Comparison of ENCODE assay signal across 18 cellular contexts in the genomic region with DNA sequence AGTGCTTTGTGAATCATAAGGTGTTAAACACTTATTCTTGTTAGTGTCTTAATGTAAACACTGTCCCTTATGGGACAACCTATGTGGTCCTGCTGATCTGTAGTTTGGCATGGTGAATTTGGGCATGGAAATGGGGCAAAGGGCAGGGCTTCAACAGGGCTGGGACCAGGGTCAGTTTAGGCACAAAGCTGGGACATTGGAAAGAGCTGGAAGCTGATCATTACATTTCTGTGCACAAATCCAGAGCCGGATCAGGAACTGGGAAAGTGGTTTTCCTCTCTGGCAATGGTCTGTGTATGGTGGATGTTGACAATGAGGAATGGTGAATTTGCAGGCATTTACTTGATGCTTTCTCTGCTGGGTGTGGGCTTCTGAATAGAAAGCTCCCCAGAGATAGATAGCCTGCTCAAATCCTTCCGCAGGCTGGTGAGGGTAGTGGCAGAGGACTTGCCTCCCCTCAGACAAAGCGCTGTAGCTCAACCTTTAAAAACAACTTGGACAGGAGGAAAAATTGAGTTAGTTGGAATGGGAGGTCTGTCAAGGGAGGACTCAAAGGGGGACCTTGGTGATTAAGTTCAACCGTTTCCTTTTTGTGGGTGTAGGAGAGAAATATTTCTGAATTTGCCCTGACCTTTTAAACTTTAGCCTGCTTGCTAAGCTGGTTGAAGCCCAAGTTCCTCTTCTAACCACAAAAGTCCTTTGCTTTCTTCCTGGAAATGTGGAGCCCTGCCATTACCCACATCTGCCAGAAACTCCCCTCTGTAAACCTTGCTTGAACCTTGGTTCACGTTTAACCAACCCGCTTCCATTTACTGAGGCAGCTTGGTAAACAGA. TPM values are rescaled to one million over a fixed set of nuclear protein-coding genes. Genes with fewer than 3 reads are reported as not detected.
DNase-seq lines count a peak whose midpoint lies in the region; ATAC-seq, FAIRE-seq and TF ChIP-seq lines count a peak whose summit lies in the region.
"Had no signal": no experiment of that assay in that cellular context is flagged by ENCODE, and none has a peak within 500 bp of the region (broad histone marks: within the 10 kb centered on the region; RNA-seq: fewer than 3 reads in every experiment).

No MANE protein-coding gene starts in this region.

- H3K36me3 ChIP-seq in heart left ventricle (no peaks in the 10 kb centered on the region), right atrium auricular region (no peaks in the 10 kb centered on the region), upper lobe of left lung (no peaks in the 10 kb centered on the region)
- H3K36me3 ChIP-seq: ascending aorta had no signal

- H3K4me3 ChIP-seq in heart left ventricle (no peak overlapping the region), right atrium auricular region (no peak overlapping the region), fibroblast of mammary gland (ENCODE audit: control insufficient read depth, low read depth, low read length) (no peak overlapping the region), upper lobe of left lung (no peak overlapping the region)
- H3K4me3 ChIP-seq: ascending aorta, coronary artery had no signal

- no peaks in the 10 kb centered on the region for H3K9me3 ChIP-seq in heart left ventricle
- H3K9me3 ChIP-seq in right atrium auricular region, result no peaks in the 10 kb centered on the region
- H3K9me3 ChIP-seq in upper lobe of left lung, result no peaks in the 10 kb centered on the region
- H3K9me3 ChIP-seq: ascending aorta had no signal

- H3K27me3 ChIP-seq in heart left ventricle, result peaks cover 0 to 4% (median 0%) of the 10 kb centered on the region in 9 donors
- H3K27me3 ChIP-seq in right atrium auricular region, result no peaks in the 10 kb centered on the region
- H3K27me3 ChIP-seq in upper lobe of left lung, result no peaks in the 10 kb centered on the region
- H3K27me3 ChIP-seq: ascending aorta had no signal

- no peak for TF ChIP-seq EP300 in upper lobe of left lung (IDR thresholded peaks at IDR 0.05)

- ATAC-seq in heart left ventricle (peak in 3 of 4 donors; percentile 34 to 38 (median 37)), upper lobe of left lung (ENCODE audit: low FRiP score in 2 of 2) (peak; percentile 37 to 55), HG03139 (IDR thresholded peaks at IDR 0.05; ENCODE audit: unreplicated experiment) (no peak), GM21786 (IDR thresholded peaks at IDR 0.05; ENCODE audit: unreplicated experiment) (no peak), GM21825 (IDR thresholded peaks at IDR 0.05; ENCODE audit: unreplicated experiment) (no peak)

- 74 to 75% (median 74%) methylated on average over 6 of the region's 6 CpGs for WGBS in heart left ventricle, 4 donors
- 63 to 64% methylated on average over 6 of the region's 6 CpGs for WGBS in upper lobe of left lung, 2 donors

- peak; percentile 89 for FAIRE-seq in RCC 7860 (lab: Jason Lieb, UNC)
- FAIRE-seq: GM19239, TTC549 had no signal

- DNase-seq in heart left ventricle (no peak), right atrium auricular region (ENCODE audit: low spot score) (no peak), RCC 7860 (ENCODE audit: low spot score) (peak; percentile 21), fibroblast of mammary gland (ENCODE audit: low read depth) (peak; percentile 44), upper lobe of left lung (no peak)
- DNase-seq: Calu3; head of caudate nucleus; NCI-H2107; NCI-H748 treated with DMSO at 0.1 percent for 48 hours; SHP77; stimulated activated CD4-positive, alpha-beta T cell treated with anti-CD3 and anti-CD28 coated beads, Interleukin-15, amount 100 ng/mL, for 24 hours had no signal

- peaks cover 0 to 25% (median 0%) of the 10 kb centered on the region in 12 donors for H3K4me1 ChIP-seq in heart left ventricle
- H3K4me1 ChIP-seq in right atrium auricular region, result no peaks in the 10 kb centered on the region
- H3K4me1 ChIP-seq in upper lobe of left lung, result peaks cover 0 to 4% (median 0%) of the 10 kb centered on the region in 4 donors
- H3K4me1 ChIP-seq: ascending aorta had no signal

- no peak for TF ChIP-seq POLR2A in heart left ventricle (IDR thresholded peaks at IDR 0.05)
- no peak for TF ChIP-seq POLR2A in upper lobe of left lung (IDR thresholded peaks at IDR 0.05)

- H3K27ac ChIP-seq in heart left ventricle (no peak overlapping the region), right atrium auricular region (no peak overlapping the region), upper lobe of left lung (no peak overlapping the region)
- H3K27ac ChIP-seq: ascending aorta, coronary artery had no signal

- TF ChIP-seq CTCF in heart left ventricle (IDR thresholded peaks at IDR 0.05) (no peak), right atrium auricular region (IDR thresholded peaks at IDR 0.05) (no peak), fibroblast of mammary gland (conservative IDR thresholded peaks at IDR 0.05; ENCODE audit: control insufficient read depth, insufficient read depth, low read depth, low read length) (no peak), upper lobe of left lung (IDR thresholded peaks at IDR 0.05) (no peak)

- intact Hi-C loops in heart left ventricle (cut with DNase I), result loop anchor here in 2 of 10 donors (10.0 kb wide), 2 partner anchors 110 to 360 kb away; no protein-coding TSS in a partner anchor

RNA-seq across cellular contexts. Expression of gene HLX, which starts 35.3 kb away (rescaled TPM):
- total RNA-seq in heart left ventricle (10 to 100 TPM in 3 of 9 donors, 1 to 10 TPM in 6; 3.3 to 14.8 (median 6.7) TPM), right atrium auricular region (1 to 10 TPM; 5.5 to 6.2 TPM), upper lobe of left lung (10 to 100 TPM; 10.9 to 27.4 (median 20.5) TPM)
- polyA plus RNA-seq in heart left ventricle, result 1 to 10 TPM; 3.7 to 7.6 TPM

Comparison
In these comparisons a context has a peak if more than half of its experiments do, and no peak if none do; other contexts are left out.
1. ATAC-seq: peak in heart left ventricle (3 of 4) and upper lobe of left lung (2 of 2); none in HG03139 (single experiment), GM21786 (single experiment) and GM21825 (single experiment).
2. DNase-seq: peak in RCC 7860 (single experiment) and fibroblast of mammary gland (single experiment); none in heart left ventricle (0 of 5), right atrium auricular region (single experiment) and upper lobe of left lung (0 of 2).